ENCODE assay signal across 1 cellular context in genomic region chr17:49361129-49361901, GRCh38.
A peak's percentile ranks its signal among the peaks of the same experiment; 100 is the strongest.
TF ChIP-seq lines count a peak whose summit lies in the region.

No MANE protein-coding gene starts in this region.

TF ChIP-seq in K562, 482 proteins besides CTCF, POLR2A, EP300 and RAD21 (continued from another document and continues in another):
- peak; percentile 75 for TF ChIP-seq RBBP5 (IDR thresholded peaks at IDR 0.05; ENCODE audit: borderline replicate concordance, insufficient read depth, low read length, poor library complexity, severe bottlenecking)
- no peak for TF ChIP-seq HNRNPL (IDR thresholded peaks at IDR 0.05; ENCODE audit: low read depth, low read length)
- no peak for TF ChIP-seq TGIF2 (CRISPR knock-in tag; IDR thresholded peaks at IDR 0.05)
- no peak for TF ChIP-seq HNRNPUL1 (IDR thresholded peaks at IDR 0.05; ENCODE audit: low read length)
- TF ChIP-seq RBM34 (IDR thresholded peaks at IDR 0.05; ENCODE audit: borderline replicate concordance, insufficient read depth, low read length): no peak
- TF ChIP-seq RREB1 (CRISPR knock-in tag; IDR thresholded peaks at IDR 0.05): no peak
- no peak for TF ChIP-seq ZNF75A (CRISPR knock-in tag; IDR thresholded peaks at IDR 0.05)
- no peak for TF ChIP-seq POLR2B (IDR thresholded peaks at IDR 0.05; ENCODE audit: low read depth, partially characterized antibody)
- no peak for TF ChIP-seq SIN3A (IDR thresholded peaks at IDR 0.05; ENCODE audit: borderline replicate concordance in 2 of 2, control insufficient read depth in 1 of 2, low read depth in 2 of 2, low read length in 2 of 2)
- no peak for TF ChIP-seq GTF2B (IDR thresholded peaks at IDR 0.05; ENCODE audit: extremely low read depth, insufficient read length)
- no peak for TF ChIP-seq E2F6 (IDR thresholded peaks at IDR 0.05; ENCODE audit: borderline replicate concordance in 1 of 2, extremely low read depth in 1 of 2, insufficient read depth in 1 of 2, insufficient read length in 1 of 2, low read depth in 1 of 2, low read length in 1 of 2, poor library complexity in 1 of 2, severe bottlenecking in 1 of 2)
- no peak for TF ChIP-seq TARDBP (IDR thresholded peaks at IDR 0.05)
- TF ChIP-seq MCM7 (IDR thresholded peaks at IDR 0.05): no peak
- no peak for TF ChIP-seq ID3 (CRISPR knock-in tag; IDR thresholded peaks at IDR 0.05)
- TF ChIP-seq ID3 (tag; IDR thresholded peaks at IDR 0.05): 0 out of 2 replicates have a peak, but pooled peaks have one; percentile 23
- TF ChIP-seq PBX2 (CRISPR knock-in tag; IDR thresholded peaks at IDR 0.05; ENCODE audit: low read depth): no peak
- TF ChIP-seq PBX2 (tag; conservative IDR thresholded peaks at IDR 0.05; ENCODE audit: low read depth): no peak
- TF ChIP-seq ZNF354B (CRISPR knock-in tag; IDR thresholded peaks at IDR 0.05): no peak
- TF ChIP-seq CUX1 (CRISPR knock-in tag; IDR thresholded peaks at IDR 0.05): no peak
- TF ChIP-seq MEF2D (tag; conservative IDR thresholded peaks at IDR 0.05; ENCODE audit: low read depth): no peak
- TF ChIP-seq CGGBP1 (CRISPR knock-in tag; IDR thresholded peaks at IDR 0.05): no peak
- no peak for TF ChIP-seq HMG20B (CRISPR knock-in tag; IDR thresholded peaks at IDR 0.05)
- TF ChIP-seq HMG20A (CRISPR knock-in tag; conservative IDR thresholded peaks at IDR 0.05): no peak
- no peak for TF ChIP-seq GMEB1 (CRISPR knock-in tag; IDR thresholded peaks at IDR 0.05)
- TF ChIP-seq USF2 (CRISPR knock-in tag; IDR thresholded peaks at IDR 0.05): no peak
- TF ChIP-seq RAD51 (IDR thresholded peaks at IDR 0.05; ENCODE audit: borderline replicate concordance, low read depth): no peak
- TF ChIP-seq SIX5 (IDR thresholded peaks at IDR 0.05; ENCODE audit: borderline replicate concordance in 1 of 2, insufficient read depth in 1 of 2, low read depth in 1 of 2, low read length in 2 of 2): no peak
- TF ChIP-seq RCOR1 (IDR thresholded peaks at IDR 0.05; ENCODE audit: borderline replicate concordance in 1 of 2, low read depth in 2 of 2, low read length in 2 of 2): peak in 1 of 2 experiments; percentile 54; a peak in 1 of 4 replicates
- no peak for TF ChIP-seq NFIX (CRISPR knock-in tag; IDR thresholded peaks at IDR 0.05; ENCODE audit: low read depth)
- no peak for TF ChIP-seq FOXJ2 (tag; IDR thresholded peaks at IDR 0.05)
- no peak for TF ChIP-seq ATF2 (CRISPR knock-in tag; IDR thresholded peaks at IDR 0.05)
- no peak for TF ChIP-seq ZBTB5 (IDR thresholded peaks at IDR 0.05)
